In genomic region chr3:48507256-48508061, GRCh38 we compare ENCODE assay signal across 8 cellular contexts. TPM values are rescaled to one million over a fixed set of nuclear protein-coding genes. Genes with fewer than 3 reads are reported as not detected.
DNase-seq lines count a peak whose midpoint lies in the region; ATAC-seq lines count a peak whose summit lies in the region.

No MANE protein-coding gene starts in this region.

- peak overlapping the region; percentile 7 for H3K4me3 Mint-ChIP-seq in activated naive CD8-positive, alpha-beta T cell treated with anti-CD3 and anti-CD28 coated beads, Interleukin-2, amount 10 ng/mL, durations not matched to agents 7 days and 5 days

- peak overlapping the region; percentile 73 for H3K27ac Mint-ChIP-seq in activated naive CD8-positive, alpha-beta T cell treated with anti-CD3 and anti-CD28 coated beads, Interleukin-2, amount 10 ng/mL, durations not matched to agents 7 days and 5 days

- peaks cover 36% of the 10 kb centered on the region for H3K4me1 Mint-ChIP-seq in activated naive CD8-positive, alpha-beta T cell treated with anti-CD3 and anti-CD28 coated beads, Interleukin-2, amount 10 ng/mL, durations not matched to agents 7 days and 5 days

- H3K36me3 Mint-ChIP-seq in activated naive CD8-positive, alpha-beta T cell treated with anti-CD3 and anti-CD28 coated beads, Interleukin-2, amount 10 ng/mL, durations not matched to agents 7 days and 5 days, result peaks cover 2% of the 10 kb centered on the region

- POLR2A ChIA-PET in activated naive CD8-positive, alpha-beta T cell treated with anti-CD3 and anti-CD28 coated beads, Interleukin-2, amount 10 ng/mL, durations not matched to agents 7 days and 5 days (lab: Charles Lee), result interaction anchor here (0.6 to 3.3 kb wide), 9 partner anchors 19 to 107 kb away, joined by 3 to 27 read pairs (median 5); partner anchors contain the start of genes ATRIP, CCDC51 and TMA7

- peaks cover 4% of the 10 kb centered on the region for H3K27me3 Mint-ChIP-seq in activated naive CD8-positive, alpha-beta T cell treated with anti-CD3 and anti-CD28 coated beads, Interleukin-2, amount 10 ng/mL, durations not matched to agents 7 days and 5 days

- peak; percentile 12 to 68 (median 47) for DNase-seq in NCI-H1417 (lab: John Stamatoyannopoulos, UW)
- no peak for DNase-seq in NCI-H1417 treated with DMSO at 0.1 percent for 48 hours (lab: John Stamatoyannopoulos, UW)
- peak; percentile 65 for DNase-seq in HPDE6-E6E7 (ENCODE audit: extremely low spot score)
- DNase-seq in T follicular helper cell (ENCODE audit: low read depth), result peak; percentile 64
- peak; percentile 73 for DNase-seq in activated naive CD8-positive, alpha-beta T cell treated with anti-CD3 and anti-CD28 coated beads, Interleukin-2, amount 10 ng/mL, durations not matched to agents 7 days and 5 days
- DNase-seq in iPS DF 19.7 (ENCODE audit: low read depth, low spot score), result peak; percentile 79
- DNase-seq in stimulated activated CD4-positive, alpha-beta T cell treated with anti-CD3 and anti-CD28 coated beads, Interleukin-1b, Interleukin-23, amount 100 ng/mL, for 1 hour (ENCODE audit: low read depth in 2 of 2), result peak; percentile 32 to 55
- no peak for DNase-seq in NCI-H774 (lab: John Stamatoyannopoulos, UW)

- peak; percentile 81 for ATAC-seq in activated naive CD8-positive, alpha-beta T cell treated with anti-CD3 and anti-CD28 coated beads, Interleukin-2, amount 10 ng/mL, durations not matched to agents 7 days and 5 days (ENCODE audit: low read depth)

- H3K9me3 Mint-ChIP-seq in activated naive CD8-positive, alpha-beta T cell treated with anti-CD3 and anti-CD28 coated beads, Interleukin-2, amount 10 ng/mL, durations not matched to agents 7 days and 5 days, result no peaks in the 10 kb centered on the region

RNA-seq across cellular contexts. Expression of gene SHISA5, which starts 3.5 kb away (rescaled TPM):
- total RNA-seq in activated naive CD8-positive, alpha-beta T cell treated with anti-CD3 and anti-CD28 coated beads, Interleukin-2, amount 10 ng/mL, durations not matched to agents 7 days and 5 days, result 100 to 1,000 TPM; 215 to 224 TPM

RNA-seq across cellular contexts. Expression of gene PFKFB4, which starts 49.1 kb away (rescaled TPM):
- total RNA-seq in activated naive CD8-positive, alpha-beta T cell treated with anti-CD3 and anti-CD28 coated beads, Interleukin-2, amount 10 ng/mL, durations not matched to agents 7 days and 5 days, result 10 to 100 TPM; 56.8 to 60.7 TPM

RNA-seq across cellular contexts. Expression of gene UCN2, which starts 56.1 kb away (rescaled TPM):
- not detected for total RNA-seq in activated naive CD8-positive, alpha-beta T cell treated with anti-CD3 and anti-CD28 coated beads, Interleukin-2, amount 10 ng/mL, durations not matched to agents 7 days and 5 days

Comparison
In these comparisons a context has a peak if more than half of its experiments do, and no peak if none do; other contexts are left out.
1. DNase-seq: peak in NCI-H1417 (3 of 3), HPDE6-E6E7 (single experiment), T follicular helper cell (single experiment), activated naive CD8-positive, alpha-beta T cell treated with anti-CD3 and anti-CD28 coated beads, Interleukin-2, amount 10 ng/mL, durations not matched to agents 7 days and 5 days (single experiment), iPS DF 19.7 (single experiment) and stimulated activated CD4-positive, alpha-beta T cell treated with anti-CD3 and anti-CD28 coated beads, Interleukin-1b, Interleukin-23, amount 100 ng/mL, for 1 hour (2 of 2); none in NCI-H1417 treated with DMSO at 0.1 percent for 48 hours (single experiment) and NCI-H774 (single experiment).